In genomic region chr22:46439576-46440465, GRCh38 we compare ENCODE assay signal across 25 cellular contexts.
"Had no signal": no experiment of that assay in that cellular context is flagged by ENCODE, and none has a peak within 500 bp of the region (broad histone marks: within the 10 kb centered on the region; RNA-seq: fewer than 3 reads in every experiment).

No MANE protein-coding gene starts in this region.

- H3K9me3 Mint-ChIP-seq: activated B cell treated with CpG ODN at 0.5 μM for 24 hours; activated CD4-positive, alpha-beta T cell treated with anti-CD3 and anti-CD28 coated beads, Interleukin-2, amount 10 ng/mL, durations not matched to agents 24 days and 14 days; activated naive CD4-positive, alpha-beta T cell treated with anti-CD3 and anti-CD28 coated beads, Interleukin-2, amount 50 U/mL, for 72 hours; activated naive CD8-positive, alpha-beta T cell treated with anti-CD3 and anti-CD28 coated beads, Interleukin-2, amount 50 U/mL, for 24 hours; activated T-cell treated with anti-CD3 and anti-CD28 coated beads, Interleukin-2, amount 50 U/mL, for 24 hours; activated T-helper 1 cell treated with anti-CD3 and anti-CD28 coated beads, Interleukin-12 subunit alpha, Interleukin-12 subunit beta, Interleukin-2, Interleukin-4 antibody, amounts not matched to agents 30 ng/mL and 10 ng/mL and 1 ng/mL, durations not matched to agents 14 hours and 24 hours and 36 hours; T-helper 1 cell treated with Interleukin-12 subunit alpha and Interleukin-12 subunit beta and Interleukin-4 antibody, amounts not matched to agents 30 μg/mL and 1 μg/mL, for 36 hours had no signal

- H3K4me1 Mint-ChIP-seq: activated CD4-positive, alpha-beta T cell treated with anti-CD3 and anti-CD28 coated beads, Interleukin-2, amount 10 ng/mL, durations not matched to agents 24 days and 14 days; activated CD8-positive, alpha-beta memory T cell treated with anti-CD3 and anti-CD28 coated beads, Interleukin-2, amount 10 ng/mL, durations not matched to agents 7 days and 5 days; activated naive CD8-positive, alpha-beta T cell treated with anti-CD3 and anti-CD28 coated beads, Interleukin-2, amount 50 U/mL, for 24 hours had no signal

- H3K27me3 ChIP-seq: ascending aorta, Peyer's patch, SJSA1 had no signal

- H3K4me1 ChIP-seq: ascending aorta, Peyer's patch, SJSA1 had no signal

- H3K4me3 ChIP-seq: ascending aorta, Peyer's patch, SJSA1 had no signal

- H3K36me3 Mint-ChIP-seq: activated CD8-positive, alpha-beta memory T cell treated with anti-CD3 and anti-CD28 coated beads, Interleukin-2, amount 10 ng/mL, durations not matched to agents 7 days and 5 days; activated naive CD4-positive, alpha-beta T cell treated with anti-CD3 and anti-CD28 coated beads, Interleukin-2, amount 50 U/mL, for 72 hours had no signal

- H3K36me3 ChIP-seq: ascending aorta, Peyer's patch, SJSA1 had no signal

- ATAC-seq: activated CD8-positive, alpha-beta memory T cell treated with anti-CD3 and anti-CD28 coated beads, Interleukin-2, amount 10 ng/mL, durations not matched to agents 7 days and 5 days; activated naive CD4-positive, alpha-beta T cell treated with anti-CD3 and anti-CD28 coated beads, Interleukin-2, amount 50 U/mL, for 72 hours; activated naive CD8-positive, alpha-beta T cell treated with anti-CD3 and anti-CD28 coated beads, Interleukin-2, amount 50 U/mL, for 24 hours had no signal

- H3K27me3 Mint-ChIP-seq: activated B cell treated with CpG ODN at 0.5 μM for 24 hours; activated naive CD8-positive, alpha-beta T cell treated with anti-CD3 and anti-CD28 coated beads, Interleukin-2, amount 50 U/mL, for 24 hours; activated T-cell treated with anti-CD3 and anti-CD28 coated beads, Interleukin-2, amount 50 U/mL, for 24 hours had no signal

- H3K27ac Mint-ChIP-seq: activated B cell treated with CpG ODN at 0.5 μM for 24 hours; activated CD4-positive, alpha-beta T cell treated with anti-CD3 and anti-CD28 coated beads, Interleukin-2, amount 10 ng/mL, durations not matched to agents 24 days and 14 days; activated CD8-positive, alpha-beta memory T cell treated with anti-CD3 and anti-CD28 coated beads, Interleukin-2, amount 10 ng/mL, durations not matched to agents 7 days and 5 days; activated naive CD8-positive, alpha-beta T cell treated with anti-CD3 and anti-CD28 coated beads, Interleukin-2, amount 50 U/mL, for 24 hours; activated T-cell treated with anti-CD3 and anti-CD28 coated beads, Interleukin-2, amount 50 U/mL, for 24 hours; activated T-helper 1 cell treated with anti-CD3 and anti-CD28 coated beads, Interleukin-12 subunit alpha, Interleukin-12 subunit beta, Interleukin-2, Interleukin-4 antibody, amounts not matched to agents 30 ng/mL and 10 ng/mL and 1 ng/mL, durations not matched to agents 14 hours and 24 hours and 36 hours; T-helper 1 cell treated with Interleukin-12 subunit alpha and Interleukin-12 subunit beta and Interleukin-4 antibody, amounts not matched to agents 30 μg/mL and 1 μg/mL, for 36 hours had no signal

- H3K9me3 ChIP-seq: ascending aorta, Peyer's patch, SJSA1 had no signal

- DNase-seq: activated B cell treated with CpG ODN at 0.5 μM for 24 hours; activated CD4-positive, alpha-beta T cell treated with anti-CD3 and anti-CD28 coated beads for 1 hour; activated CD4-positive, alpha-beta T cell treated with anti-CD3 and anti-CD28 coated beads, Interleukin-2, amount 10 ng/mL, durations not matched to agents 24 days and 14 days; activated CD4-positive, alpha-beta T cell treated with anti-CD3 and anti-CD28 coated beads, Interleukin-2, amount 50 U/mL, for 48 hours; activated CD8-positive, alpha-beta memory T cell treated with anti-CD3 and anti-CD28 coated beads, Interleukin-2, amount 10 ng/mL, durations not matched to agents 7 days and 5 days; activated effector memory CD4-positive, alpha-beta T cell treated with anti-CD3 and anti-CD28 coated beads, Interleukin-2, amount 50 U/mL, for 16 hours; activated naive CD4-positive, alpha-beta T cell treated with Interleukin-2 at 50 U/mL for 16 hours; activated naive CD8-positive, alpha-beta T cell treated with anti-CD3 and anti-CD28 coated beads, Interleukin-2, amount 50 U/mL, for 24 hours; activated T-cell treated with anti-CD3 and anti-CD28 coated beads, Interleukin-2, amount 50 U/mL, for 24 hours; amniotic stem cell; Kasumi-1; KBM-7; NCI-H1105 treated with DMSO at 0.1 percent for 48 hours; NCI-H1436 treated with DMSO at 0.1 percent for 48 hours; NCI-H187; NCI-H2081; NCI-H524; Peyer's patch; SHP77; T-helper 9 cell had no signal

- H3K4me3 Mint-ChIP-seq: activated B cell treated with CpG ODN at 0.5 μM for 24 hours; activated CD4-positive, alpha-beta T cell treated with anti-CD3 and anti-CD28 coated beads, Interleukin-2, amount 10 ng/mL, durations not matched to agents 24 days and 14 days; activated CD8-positive, alpha-beta memory T cell treated with anti-CD3 and anti-CD28 coated beads, Interleukin-2, amount 10 ng/mL, durations not matched to agents 7 days and 5 days; activated naive CD8-positive, alpha-beta T cell treated with anti-CD3 and anti-CD28 coated beads, Interleukin-2, amount 50 U/mL, for 24 hours; activated T-cell treated with anti-CD3 and anti-CD28 coated beads, Interleukin-2, amount 50 U/mL, for 24 hours; activated T-helper 1 cell treated with anti-CD3 and anti-CD28 coated beads, Interleukin-12 subunit alpha, Interleukin-12 subunit beta, Interleukin-2, Interleukin-4 antibody, amounts not matched to agents 30 ng/mL and 10 ng/mL and 1 ng/mL, durations not matched to agents 14 hours and 24 hours and 36 hours; T-helper 1 cell treated with Interleukin-12 subunit alpha and Interleukin-12 subunit beta and Interleukin-4 antibody, amounts not matched to agents 30 μg/mL and 1 μg/mL, for 36 hours had no signal

- H3K27ac ChIP-seq: ascending aorta, Peyer's patch, SJSA1 had no signal
